In the genomic region with DNA sequence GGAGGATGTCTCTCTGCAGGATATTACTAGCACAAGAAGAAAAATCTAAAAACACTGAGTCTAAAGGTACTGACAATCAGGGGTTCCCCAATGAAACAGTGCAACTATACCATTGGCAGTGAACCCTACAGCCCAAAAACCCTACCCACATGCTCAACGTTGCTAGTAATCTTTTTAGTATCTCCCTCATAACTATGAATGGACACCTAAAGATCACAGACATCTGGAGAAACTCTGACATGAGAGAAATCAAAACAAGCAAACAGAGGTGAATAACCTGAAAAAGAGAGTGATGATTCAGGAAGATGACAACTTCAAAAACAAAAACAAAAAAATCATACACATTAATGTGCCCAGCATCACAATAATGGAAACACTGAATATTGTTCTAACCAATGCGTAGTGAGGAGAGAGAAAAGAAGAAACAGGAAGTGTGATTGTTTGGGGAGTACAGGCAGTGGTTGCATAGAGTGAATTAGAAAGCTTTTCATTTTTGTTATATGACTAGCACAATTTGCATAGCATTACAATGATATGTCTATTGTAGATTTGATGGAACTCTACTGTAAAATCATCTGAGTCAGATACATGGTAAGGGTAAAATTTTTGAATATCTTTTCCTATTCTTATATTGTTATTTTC, we compare ENCODE assay signal across 19 cellular contexts.
A peak's percentile ranks its signal among the peaks of the same experiment; 100 is the strongest.
DNase-seq lines count a peak whose midpoint lies in the region; ATAC-seq, FAIRE-seq and TF ChIP-seq lines count a peak whose summit lies in the region.
"Had no signal": no experiment of that assay in that cellular context is flagged by ENCODE, and none has a peak within 500 bp of the region (broad histone marks: within the 10 kb centered on the region; RNA-seq: fewer than 3 reads in every experiment).

No MANE protein-coding gene starts in this region.

- no peak for TF ChIP-seq RAD21 in GM12878 (IDR thresholded peaks at IDR 0.05; ENCODE audit: insufficient read depth, low read depth, low read length)

- no TSS peak for BruUV-seq in GM12878 (replicated peaks; lab: Mats Ljungman, UMichigan)

- no peak overlapping the region for H3K9ac ChIP-seq in GM12878 (ENCODE audit: control insufficient read depth, insufficient read depth, low read length)

- 22% methylated on average over 2 of the region's 2 CpGs for WGBS in GM12878 (ENCODE audit: insufficient coverage, insufficient replicate concordance, low lambda C conversion rate, missing lambda C conversion rate)

- H3K27ac ChIP-seq in GM12878 (ENCODE audit: control insufficient read depth, insufficient read depth): no peak overlapping the region
- H3K27ac ChIP-seq: C4-2B, HL-60, lower lobe of right lung had no signal

- intact Hi-C loops in GM12878 (cut with micrococcal nuclease; ENCODE audit: unreplicated experiment): loop anchor here (10.0 kb wide), 1 partner anchor 358 kb away; no protein-coding TSS in a partner anchor

- FAIRE-seq in GM12878 (lab: Jason Lieb, UNC): peak; percentile 72

- DNase-seq in GM12878 (ENCODE audit: low read depth, low spot score): no peak
- no peak for DNase-seq in hippocampal formation (lab: John Stamatoyannopoulos, UW)
- no peak for DNase-seq in NCI-H1694 (lab: John Stamatoyannopoulos, UW)
- DNase-seq in NCI-H2171 (lab: John Stamatoyannopoulos, UW): no peak
- DNase-seq: activated CD4-positive, alpha-beta T cell treated with anti-CD3 and anti-CD28 coated beads for 48 hours; activated naive CD8-positive, alpha-beta T cell treated with anti-CD3 and anti-CD28 coated beads, Interleukin-2, amount 50 U/mL, for 24 hours; activated T-cell treated with anti-CD3 and anti-CD28 coated beads, Interleukin-2, amount 50 U/mL, for 1 hour; DMS79; effector CD4-positive, alpha-beta T cell; KG1; lower lobe of right lung; naive thymus-derived CD8-positive, alpha-beta T cell; NCI-H1105; SHP77 had no signal

- POLR2A ChIA-PET in GM12878 (lab: Charles Lee): no interaction called here

- SMC1A ChIA-PET in GM12878 (lab: Charles Lee; ENCODE audit: uncharacterized antibody, unreplicated experiment): no interaction called here

- H3K9me3 ChIP-seq in GM12878 (replicated peaks; ENCODE audit: control insufficient read depth, insufficient read depth, low read length): no peaks in the 10 kb centered on the region; the same call in 2 of the 3 replicates
- H3K9me3 ChIP-seq: lower lobe of right lung had no signal

- CTCF ChIA-PET in GM12878 (lab: Yijun Ruan, JAX): no interaction called here

- no peaks in the 10 kb centered on the region for H3K36me3 ChIP-seq in GM12878 (ENCODE audit: control insufficient read depth in 2 of 2, insufficient read depth in 2 of 2, low read length in 1 of 2)
- H3K36me3 ChIP-seq: lower lobe of right lung had no signal

- no peak for TF ChIP-seq CTCF in GM12878 (IDR thresholded peaks at IDR 0.05 in 2 of 3, conservative IDR thresholded peaks at IDR 0.05 in 1 of 3; ENCODE audit: control insufficient read depth in 2 of 3, extremely low read depth in 1 of 3, insufficient read depth in 1 of 3, low read depth in 3 of 3, low read length in 3 of 3)

- H3K27me3 ChIP-seq in GM12878 (replicated peaks in 1 of 2; ENCODE audit: control insufficient read depth in 2 of 2, insufficient read depth in 2 of 2, low read length in 1 of 2): no peaks in the 10 kb centered on the region

- H3K79me2 ChIP-seq in GM12878 (ENCODE audit: control insufficient read depth, insufficient read depth, low read length): no peaks in the 10 kb centered on the region

- no peaks in the 10 kb centered on the region for H4K20me1 ChIP-seq in GM12878 (ENCODE audit: control insufficient read depth, insufficient read depth)

- peak; percentile 95 for ATAC-seq in GM18861 (IDR thresholded peaks at IDR 0.05; ENCODE audit: unreplicated experiment)
- peak; percentile 74 for ATAC-seq in GM21447 (IDR thresholded peaks at IDR 0.05; ENCODE audit: unreplicated experiment)
- peak; percentile 89 for ATAC-seq in HG02973 (IDR thresholded peaks at IDR 0.05; ENCODE audit: unreplicated experiment)
- peak; percentile 47; the same call in 2 of the 3 replicates for ATAC-seq in GM12878
- ATAC-seq: activated naive CD8-positive, alpha-beta T cell treated with anti-CD3 and anti-CD28 coated beads, Interleukin-2, amount 50 U/mL, for 24 hours; lower lobe of right lung; naive thymus-derived CD8-positive, alpha-beta T cell had no signal

- no peak for TF ChIP-seq EP300 in GM12878 (IDR thresholded peaks at IDR 0.05; ENCODE audit: borderline replicate concordance in 1 of 2, control insufficient read depth in 1 of 2, low read depth in 2 of 2, low read length in 2 of 2)

- no peak overlapping the region for H3K4me2 ChIP-seq in GM12878 (ENCODE audit: control insufficient read depth, insufficient read depth)

- H3K4me1 ChIP-seq in GM12878 (ENCODE audit: control insufficient read depth, insufficient read depth, low read length): no peaks in the 10 kb centered on the region
- H3K4me1 ChIP-seq: lower lobe of right lung had no signal

- in situ Hi-C loops in GM12878 (cut with MboI): no loop called here

- no peak overlapping the region for H2AFZ ChIP-seq in GM12878 (ENCODE audit: control insufficient read depth, low read depth, low read length)

- RAD21 ChIA-PET in GM12878 (lab: Charles Lee; ENCODE audit: unreplicated experiment): no interaction called here

- no peak for TF ChIP-seq POLR2A in GM12878 (IDR thresholded peaks at IDR 0.05; ENCODE audit: low read depth, low read length)

- H3K4me3 ChIP-seq in GM12878: no peak overlapping the region
- H3K4me3 ChIP-seq: lower lobe of right lung had no signal

TF ChIP-seq in GM12878, 131 proteins besides CTCF, POLR2A, EP300 and RAD21:
- peak; percentile 60; the same call in 1 of the 2 replicates for TF ChIP-seq SPI1 (IDR thresholded peaks at IDR 0.05; ENCODE audit: borderline replicate concordance, insufficient read depth, low read depth, low read length)
- no peak for TF ChIP-seq BMI1 (IDR thresholded peaks at IDR 0.05; ENCODE audit: borderline replicate concordance)
